ENCODE assay signal across 16 cellular contexts in the genomic region with DNA sequence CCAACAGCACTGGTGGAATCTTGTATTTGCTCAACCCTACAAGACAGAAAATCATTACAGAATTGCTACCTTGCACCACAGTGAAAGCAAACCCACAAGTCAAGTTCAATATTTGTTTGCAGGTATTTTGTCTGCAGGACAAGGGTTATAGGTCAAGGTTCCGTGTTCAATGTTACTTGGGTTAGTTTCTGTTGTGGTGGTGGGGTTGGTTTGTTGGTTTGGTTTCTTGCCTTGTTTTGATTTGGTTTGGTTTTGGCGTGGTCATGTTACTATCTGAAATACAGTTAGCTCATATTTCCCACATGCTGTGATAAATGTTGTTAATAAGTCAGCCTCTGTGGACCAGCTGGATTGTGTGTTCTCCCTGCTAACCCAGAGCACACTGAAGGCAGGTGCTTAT.
"Had no signal": no experiment of that assay in that cellular context is flagged by ENCODE, and none has a peak within 500 bp of the region (broad histone marks: within the 10 kb centered on the region; RNA-seq: fewer than 3 reads in every experiment).

No MANE protein-coding gene starts in this region.

- H3K36me3 ChIP-seq: cardiac muscle cell, colonic mucosa, gastrocnemius medialis, heart right ventricle, left lung, neural progenitor cell, tibial artery had no signal

- H3K27me3 ChIP-seq: cardiac muscle cell, colonic mucosa, gastrocnemius medialis had no signal

- FAIRE-seq: endothelial cell of umbilical vein, islet of Langerhans had no signal

- H3K4me3 ChIP-seq: cardiac muscle cell, colonic mucosa, gastrocnemius medialis, heart right ventricle, left lung, neural progenitor cell, tibial artery had no signal

- DNase-seq: activated CD4-positive, alpha-beta memory T cell treated with anti-CD3 and anti-CD28 coated beads for 36 hours; activated CD4-positive, CD25-positive, alpha-beta regulatory T cell treated with anti-CD3 and anti-CD28 coated beads, Interleukin-2, amount 50 U/mL, for 72 hours; activated naive CD8-positive, alpha-beta T cell treated with anti-CD3 and anti-CD28 coated beads, Interleukin-2, amount 10 ng/mL, durations not matched to agents 7 days and 5 days; colonic mucosa; effector CD4-positive, alpha-beta T cell; gastrocnemius medialis; heart right ventricle; mesenchymal stem cell; stimulated activated CD4-positive, alpha-beta T cell treated with anti-CD3 and anti-CD28 coated beads, Interleukin-15, amount 100 ng/mL, for 24 hours had no signal

- H3K4me2 ChIP-seq: neural progenitor cell had no signal

- H3K27ac Mint-ChIP-seq: activated CD4-positive, alpha-beta memory T cell treated with anti-CD3 and anti-CD28 coated beads for 36 hours; activated naive CD8-positive, alpha-beta T cell treated with anti-CD3 and anti-CD28 coated beads, Interleukin-2, amount 10 ng/mL, durations not matched to agents 7 days and 5 days had no signal

- H3K9ac ChIP-seq: neural progenitor cell, parathyroid adenoma had no signal

- H3K9me3 Mint-ChIP-seq: activated CD4-positive, alpha-beta memory T cell treated with anti-CD3 and anti-CD28 coated beads for 36 hours; activated naive CD8-positive, alpha-beta T cell treated with anti-CD3 and anti-CD28 coated beads, Interleukin-2, amount 10 ng/mL, durations not matched to agents 7 days and 5 days; neural progenitor cell had no signal

- H3K9me3 ChIP-seq: colonic mucosa, gastrocnemius medialis, heart right ventricle, left lung, tibial artery had no signal

- H3K4me3 Mint-ChIP-seq: activated CD4-positive, alpha-beta memory T cell treated with anti-CD3 and anti-CD28 coated beads for 36 hours; activated naive CD8-positive, alpha-beta T cell treated with anti-CD3 and anti-CD28 coated beads, Interleukin-2, amount 10 ng/mL, durations not matched to agents 7 days and 5 days; neural progenitor cell had no signal

- H3K36me3 Mint-ChIP-seq: activated CD4-positive, alpha-beta memory T cell treated with anti-CD3 and anti-CD28 coated beads for 36 hours; activated naive CD8-positive, alpha-beta T cell treated with anti-CD3 and anti-CD28 coated beads, Interleukin-2, amount 10 ng/mL, durations not matched to agents 7 days and 5 days; neural progenitor cell had no signal

- H2AFZ ChIP-seq: neural progenitor cell, parathyroid adenoma had no signal

- H3K4me1 ChIP-seq: colonic mucosa, gastrocnemius medialis, heart right ventricle, left lung, tibial artery had no signal

- H3K27ac ChIP-seq: cardiac muscle cell, colonic mucosa, gastrocnemius medialis, heart right ventricle, left lung, neural progenitor cell, parathyroid adenoma, tibial artery had no signal

- H3K79me2 ChIP-seq: parathyroid adenoma had no signal

- ATAC-seq: gastrocnemius medialis, heart right ventricle, left lung had no signal
